Comparison of ENCODE assay signal across 1 cellular context in the genomic region with DNA sequence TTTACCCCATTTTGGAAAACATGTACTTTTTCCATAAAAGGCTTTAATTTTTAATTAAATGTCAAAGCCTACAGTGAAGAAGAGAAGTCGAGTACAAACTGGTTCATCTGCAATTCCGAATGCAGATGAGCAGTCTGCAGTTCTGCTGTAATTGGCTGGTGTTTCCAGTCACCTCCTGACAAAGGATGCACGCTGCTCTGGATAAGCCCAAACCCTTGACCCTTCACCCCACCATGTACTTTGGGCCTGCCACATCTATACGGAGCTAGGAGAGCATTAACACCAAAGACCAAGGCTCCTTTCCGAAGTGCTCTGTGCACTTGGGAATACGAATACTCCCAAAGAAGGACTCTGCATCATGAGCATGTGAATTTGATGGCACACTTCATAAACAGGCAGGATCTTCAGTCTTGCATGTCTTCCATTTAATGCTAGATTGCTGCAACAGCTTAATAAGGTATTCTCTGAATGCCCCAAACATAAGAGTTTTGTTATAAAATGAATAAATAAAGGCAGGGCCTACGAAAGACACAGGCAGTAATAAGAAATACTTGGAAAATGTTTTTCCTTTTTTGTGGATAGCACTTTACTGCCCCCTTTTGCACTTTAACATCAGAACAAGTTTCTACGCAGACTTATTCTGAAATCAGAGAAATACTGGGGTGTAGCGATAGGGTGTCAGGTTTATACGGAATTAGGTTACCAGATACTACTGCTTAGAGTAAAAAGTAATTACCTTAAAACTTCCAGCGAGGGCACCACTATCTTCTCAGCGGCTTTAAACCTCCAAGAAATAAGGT.
TF ChIP-seq lines count a peak whose summit lies in the region.

No MANE protein-coding gene starts in this region.

TF ChIP-seq in HCT116, 20 proteins besides CTCF, POLR2A, EP300 and RAD21 (continued from another document):
- TF ChIP-seq ZFX (IDR thresholded peaks at IDR 0.05) = no peak
- TF ChIP-seq JUND (IDR thresholded peaks at IDR 0.05) = no peak
- no peak for TF ChIP-seq YY1 (IDR thresholded peaks at IDR 0.05; ENCODE audit: extremely low read depth, insufficient replicate concordance, low read depth, low read length)
- TF ChIP-seq SRF (IDR thresholded peaks at IDR 0.05; ENCODE audit: low read depth) = no peak
- TF ChIP-seq ZNF274 (IDR thresholded peaks at IDR 0.05; ENCODE audit: low read depth, low read length) = no peak
- no peak for TF ChIP-seq FOSL1 (IDR thresholded peaks at IDR 0.05; ENCODE audit: low read depth)
- TF ChIP-seq POLR2AphosphoS5 (IDR thresholded peaks at IDR 0.05; ENCODE audit: low read depth, low read length) = no peak
- TF ChIP-seq EGR1 (IDR thresholded peaks at IDR 0.05; ENCODE audit: low read depth) = no peak
- no peak for TF ChIP-seq EZH2phosphoT487 (IDR thresholded peaks at IDR 0.05; ENCODE audit: borderline replicate concordance)
- no peak for TF ChIP-seq SP1 (IDR thresholded peaks at IDR 0.05; ENCODE audit: low read depth)
